In genomic region chr19:50368649-50369570, GRCh38 we compare ENCODE assay signal across 8 cellular contexts. TPM values are rescaled to one million over a fixed set of nuclear protein-coding genes. Genes with fewer than 3 reads are reported as not detected.
DNase-seq lines count a peak whose midpoint lies in the region; TF ChIP-seq lines count a peak whose summit lies in the region.

No MANE protein-coding gene starts in this region.

- in situ Hi-C loops in GM13976 (cut with MboI; ENCODE audit: low sequenced_read_pairs, unreplicated experiment) = loop anchor here (25.0 kb wide), 1 partner anchor 418 kb away; the partner anchor contains the start of gene ACP4

- peak overlapping the region; percentile 93 for H3K27ac Mint-ChIP-seq in neural progenitor cell

- peaks cover 4% of the 10 kb centered on the region for H3K27me3 Mint-ChIP-seq in neural progenitor cell (ENCODE audit: insufficient read depth, low read depth)

- no peaks in the 10 kb centered on the region for H3K79me2 ChIP-seq in neural progenitor cell (ENCODE audit: low read depth)

- H3K9ac ChIP-seq in neural progenitor cell (peak overlapping the region; percentile 23), subcutaneous abdominal adipose tissue (ENCODE audit: low read length in 5 of 5) (peak overlapping the region; percentile 54 to 87 (median 73))

- peak overlapping the region; percentile 90 for H3K4me3 Mint-ChIP-seq in neural progenitor cell

- no peaks in the 10 kb centered on the region for H3K36me3 ChIP-seq in neural progenitor cell
- H3K36me3 ChIP-seq in subcutaneous abdominal adipose tissue (ENCODE audit: control insufficient read depth in 5 of 5, insufficient read depth in 5 of 5, low read length in 5 of 5) = no peaks in the 10 kb centered on the region

- TF ChIP-seq CTCF in 22Rv1 (IDR thresholded peaks at IDR 0.05) (peak; percentile 86), GM13976 (IDR thresholded peaks at IDR 0.05; ENCODE audit: borderline replicate concordance, control extremely low read depth, extremely low read depth, insufficient read depth, missing control alignments) (peak; percentile 88), neural progenitor cell (IDR thresholded peaks at IDR 0.05) (peak; percentile 89)

- H3K4me1 ChIP-seq in neural progenitor cell (peaks cover 5% of the 10 kb centered on the region), subcutaneous abdominal adipose tissue (ENCODE audit: control insufficient read depth in 5 of 5, insufficient read depth in 5 of 5, low read length in 5 of 5) (peaks cover 0 to 15% (median 13%) of the 10 kb centered on the region in 5 donors)

- no peaks in the 10 kb centered on the region for H4K20me1 ChIP-seq in neural progenitor cell (ENCODE audit: low read depth)

- H3K27me3 ChIP-seq in neural progenitor cell (no peaks in the 10 kb centered on the region), subcutaneous abdominal adipose tissue (ENCODE audit: control insufficient read depth in 5 of 5, insufficient read depth in 4 of 5, low read length in 5 of 5) (no peaks in the 10 kb centered on the region)

- peak overlapping the region; percentile 75 for H2AFZ ChIP-seq in neural progenitor cell (replicated peaks)

- H3K9me3 ChIP-seq in neural progenitor cell (ENCODE audit: low read depth) (no peaks in the 10 kb centered on the region), subcutaneous abdominal adipose tissue (ENCODE audit: control insufficient read depth in 5 of 5, low read length in 5 of 5) (no peaks in the 10 kb centered on the region)

- H3K36me3 Mint-ChIP-seq in neural progenitor cell = no peaks in the 10 kb centered on the region

- no peaks in the 10 kb centered on the region for H3K9me3 Mint-ChIP-seq in neural progenitor cell

- peak overlapping the region; percentile 52 for H3K4me3 ChIP-seq in neural progenitor cell
- H3K4me3 ChIP-seq in subcutaneous abdominal adipose tissue (ENCODE audit: low read depth in 1 of 5, low read length in 5 of 5) = peak overlapping the region; percentile 89 to 96 (median 92)

- H3K4me1 Mint-ChIP-seq in neural progenitor cell = peaks cover 13% of the 10 kb centered on the region

- peaks cover 4% of the 10 kb centered on the region for H3F3A ChIP-seq in neural progenitor cell (ENCODE audit: low read depth)

- H3K27ac ChIP-seq in 22Rv1 (peak overlapping the region; percentile 79), neural progenitor cell (no peak overlapping the region), subcutaneous abdominal adipose tissue (ENCODE audit: low read depth, low read length) (peak overlapping the region; percentile 75)

- peak; percentile 83 for DNase-seq in GM13976 (ENCODE audit: low spot score)
- DNase-seq in LHCN-M2 (ENCODE audit: low read depth) = peak; percentile 84
- peak; percentile 72 to 74 for DNase-seq in SHP77 (lab: John Stamatoyannopoulos, UW)
- peak; percentile 79 for DNase-seq in activated naive CD4-positive, alpha-beta T cell treated with Interleukin-2 at 50 U/mL for 16 hours
- peak; percentile 79 for DNase-seq in foreskin melanocyte
- peak; percentile 88 for DNase-seq in neural progenitor cell (ENCODE audit: low spot score)

- H3K4me2 ChIP-seq in neural progenitor cell = peak overlapping the region; percentile 80

RNA-seq across cellular contexts. Expression of gene NAPSA, which starts 3.5 kb away (rescaled TPM):
- total RNA-seq in LHCN-M2 (2014; rRNA removed) (0.40 TPM in 1 of 2 replicates, not detected in the other), neural progenitor cell (ENCODE audit: low replicate concordance) (0.11 and 2.3 TPM in 2 replicates)
- polyA plus RNA-seq in LHCN-M2 (2012) = not detected

RNA-seq across cellular contexts. Expression of gene NR1H2, which starts 7.3 kb away (rescaled TPM):
- total RNA-seq in LHCN-M2 (2014; rRNA removed) (89.3 and 99.2 TPM in 2 replicates), neural progenitor cell (ENCODE audit: low replicate concordance) (25.4 and 47.2 TPM in 2 replicates)
- 56.0 TPM for polyA plus RNA-seq in LHCN-M2 (2012)

RNA-seq across cellular contexts. Expression of gene POLD1, which starts 15.2 kb away (rescaled TPM):
- total RNA-seq in LHCN-M2 (2014; rRNA removed) (56.0 and 69.5 TPM in 2 replicates), neural progenitor cell (ENCODE audit: low replicate concordance) (36.7 and 123 TPM in 2 replicates)
- polyA plus RNA-seq in LHCN-M2 (2012) = 32.4 TPM

RNA-seq across cellular contexts. Expression of gene KCNC3, which starts 39.7 kb away (rescaled TPM):
- not detected in 2 replicates for total RNA-seq in LHCN-M2 (2014; rRNA removed)
- polyA plus RNA-seq in LHCN-M2 (2012) = not detected
- 0.41 and 1.2 TPM in 2 replicates for total RNA-seq in neural progenitor cell (ENCODE audit: low replicate concordance)

RNA-seq across cellular contexts. Expression of gene SPIB, which starts 49.8 kb away (rescaled TPM):
- not detected in 2 replicates for total RNA-seq in LHCN-M2 (2014; rRNA removed)
- polyA plus RNA-seq in LHCN-M2 (2012) = 0.10 TPM
- total RNA-seq in neural progenitor cell (ENCODE audit: low replicate concordance) = 0.31 TPM in 1 of 2 replicates, not detected in the other
